8 cellular contexts compared by ENCODE assay signal in the genomic region with DNA sequence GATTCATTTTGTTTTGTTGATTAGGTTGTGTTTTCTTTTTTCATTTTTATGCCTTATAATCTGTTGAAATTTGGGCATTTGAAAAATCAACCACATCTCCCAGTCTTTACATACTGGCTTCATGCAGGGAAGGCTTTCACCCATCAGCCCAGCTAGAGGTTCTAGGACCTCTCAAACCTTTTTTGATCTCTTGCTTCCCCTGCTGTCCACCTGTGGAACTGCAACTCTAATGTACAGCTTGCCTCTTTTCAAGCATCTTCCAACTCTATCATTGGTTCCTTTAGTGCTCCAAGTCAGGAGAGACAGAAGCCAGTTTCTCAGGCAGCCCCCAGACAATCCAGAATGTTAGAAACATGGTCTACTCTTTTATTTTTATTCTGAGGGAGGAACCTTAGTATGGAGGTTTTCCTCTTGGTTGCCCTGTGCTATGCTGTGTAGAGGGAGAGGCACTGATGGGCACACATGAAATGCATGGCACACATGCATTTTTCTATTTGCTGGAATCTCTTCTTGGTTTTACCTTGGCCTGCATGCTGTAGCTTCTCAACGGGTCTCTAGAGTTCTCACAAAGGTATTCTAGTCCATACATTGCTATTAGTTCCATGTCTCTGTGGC.
DNase-seq lines count a peak whose midpoint lies in the region; ATAC-seq, FAIRE-seq and TF ChIP-seq lines count a peak whose summit lies in the region.

No MANE protein-coding gene starts in this region.

- H3K36me3 ChIP-seq in tibial artery (no peaks in the 10 kb centered on the region), aorta (ENCODE audit: control insufficient read depth in 1 of 2, insufficient read depth in 2 of 2, low read length in 1 of 2) (no peaks in the 10 kb centered on the region)

- H3K4me1 ChIP-seq in tibial artery (no peaks in the 10 kb centered on the region), aorta (ENCODE audit: control insufficient read depth in 1 of 2, insufficient read depth in 2 of 2, low read length in 2 of 2) (no peaks in the 10 kb centered on the region)

- WGBS in aorta, 2 donors: 52 to 54% methylated on average over 1 of the region's 1 CpG

- H3K9me3 ChIP-seq in tibial artery: peaks cover 0 to 6% (median 6%) of the 10 kb centered on the region in 3 donors
- no peaks in the 10 kb centered on the region for H3K9me3 ChIP-seq in aorta (ENCODE audit: control insufficient read depth, low read length)

- FAIRE-seq in GM12892 (lab: Jason Lieb, UNC): peak; percentile 17
- peak; percentile 13 for FAIRE-seq in TTC549 (lab: Jason Lieb, UNC)

- no peak overlapping the region for H3K4me3 ChIP-seq in tibial artery
- no peak overlapping the region for H3K4me3 ChIP-seq in aorta (ENCODE audit: low read length in 2 of 2)

- H3K27me3 ChIP-seq in tibial artery (no peaks in the 10 kb centered on the region), aorta (ENCODE audit: control insufficient read depth in 1 of 2, insufficient read depth in 2 of 2, low read length in 1 of 2) (no peaks in the 10 kb centered on the region)

- intact Hi-C loops in tibial artery (cut with DNase I; ENCODE audit: low total_unique reads) (no loop called here), aorta (cut with DNase I) (no loop called here)

- no peak for TF ChIP-seq CTCF in tibial artery (IDR thresholded peaks at IDR 0.05)

- DNase-seq in COLO668 (lab: John Stamatoyannopoulos, UW; ENCODE audit: unreplicated experiment) (peak; percentile 72), GM12892 (ENCODE audit: insufficient read length) (peak; percentile 3), HT1080 (ENCODE audit: low read depth) (peak; percentile 25), iPS-NIHi7 (ENCODE audit: extremely low spot score) (peak; percentile 74), tibial artery (no peak), aorta (no peak)

- ATAC-seq in aorta (ENCODE audit: low FRiP score) (no peak), HG02870 (IDR thresholded peaks at IDR 0.05; ENCODE audit: unreplicated experiment) (no peak)

- no peak overlapping the region for H3K27ac ChIP-seq in tibial artery
- H3K27ac ChIP-seq in aorta (ENCODE audit: low read depth in 1 of 2, low read length in 2 of 2): no peak overlapping the region

- TF ChIP-seq POLR2A in GM12892 (IDR thresholded peaks at IDR 0.05; ENCODE audit: low read depth, low read length): no peak

Comparison
In these comparisons a context has a peak if more than half of its experiments do, and no peak if none do; other contexts are left out.
1. DNase-seq: peak in COLO668 (single experiment), GM12892 (single experiment), HT1080 (single experiment) and iPS-NIHi7 (single experiment); none in tibial artery (0 of 2) and aorta (0 of 2).